In the genomic region with DNA sequence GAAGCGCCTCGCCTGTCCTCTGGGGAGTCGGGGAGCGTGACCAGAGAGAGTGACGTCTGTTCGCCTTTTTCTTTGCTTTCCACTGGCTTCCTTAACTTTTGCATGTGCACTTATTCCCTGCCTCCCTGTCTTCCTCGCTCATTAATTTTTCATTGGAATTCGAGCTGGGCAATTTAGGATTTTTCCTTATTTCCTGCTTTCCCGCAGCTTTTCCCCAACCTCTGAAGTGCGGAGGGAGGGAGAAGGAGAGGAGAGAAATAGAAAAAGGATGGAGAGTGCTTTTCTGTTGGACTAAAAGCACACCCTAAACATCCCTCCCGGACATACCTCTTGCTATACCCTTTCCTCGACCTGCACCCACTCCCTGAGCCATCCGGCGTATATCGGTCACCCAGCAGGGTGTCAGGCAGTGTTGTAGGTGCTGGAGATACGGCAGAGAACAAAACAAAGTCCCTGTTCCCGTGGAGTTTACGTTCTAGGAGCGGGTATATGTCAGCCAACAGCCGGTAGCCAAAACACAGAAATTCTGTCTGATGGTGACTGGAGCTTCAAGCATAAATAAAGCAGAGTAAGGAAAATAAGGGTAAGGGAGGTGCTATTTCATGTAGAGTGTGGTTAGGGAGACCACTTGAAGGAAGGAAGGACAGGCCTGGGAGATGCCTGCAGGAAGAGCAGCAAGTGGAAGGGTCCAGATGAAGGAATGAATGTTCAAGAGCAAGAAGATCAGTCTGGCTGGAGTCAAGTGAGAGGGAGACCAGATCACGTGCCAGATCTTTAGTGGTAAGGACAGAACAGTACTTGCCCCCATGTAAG, we compare ENCODE assay signal across 8 cellular contexts. TPM values are rescaled to one million over a fixed set of nuclear protein-coding genes. Genes with fewer than 3 reads are reported as not detected.
A peak's percentile ranks its signal among the peaks of the same experiment; 100 is the strongest.
DNase-seq lines count a peak whose midpoint lies in the region; ATAC-seq, FAIRE-seq and TF ChIP-seq lines count a peak whose summit lies in the region.

No MANE protein-coding gene starts in this region.

- intact Hi-C loops in left ventricle myocardium inferior (cut with micrococcal nuclease): no loop called here
- intact Hi-C loops in Right ventricle myocardium inferior (cut with DNase I): no loop called here
- intact Hi-C loops in HepG2 (cut with micrococcal nuclease; ENCODE audit: unreplicated experiment): loop anchor here (5.0 kb wide), 1 partner anchor 142 kb away; a partner anchor contains a TSS

- peak overlapping the region; percentile 62 for H3K4me2 ChIP-seq in HepG2 (ENCODE audit: low read depth, low read length)

- in situ Hi-C loops in HepG2 (cut with HindIII; ENCODE audit: extremely low pct_ligation_motif_present, low pct_unique_long_range_greater_than_20kb): no loop called here

- H3K36me3 Mint-ChIP-seq in type B pancreatic cell: peaks cover 11% of the 10 kb centered on the region

- H3K4me1 ChIP-seq in left ventricle myocardium inferior: peaks cover 42% of the 10 kb centered on the region
- peaks cover 25% of the 10 kb centered on the region for H3K4me1 ChIP-seq in adipocyte (ENCODE audit: control insufficient read depth, insufficient read depth, low read length)
- peaks cover 36% of the 10 kb centered on the region for H3K4me1 ChIP-seq in HepG2 (ENCODE audit: insufficient read depth, low read length)

- no peaks in the 10 kb centered on the region for H3K27me3 ChIP-seq in left ventricle myocardium inferior (ENCODE audit: low read depth)
- H3K27me3 ChIP-seq in adipocyte (replicated peaks; ENCODE audit: control insufficient read depth, insufficient read depth, low read length): no peaks in the 10 kb centered on the region
- H3K27me3 ChIP-seq in HepG2 (ENCODE audit: control insufficient read depth in 1 of 2, insufficient read depth in 2 of 2, low read length in 2 of 2): no peaks in the 10 kb centered on the region; a peak in 1 of 5 replicates

- no peak for TF ChIP-seq POLR2A in HepG2 (IDR thresholded peaks at IDR 0.05; ENCODE audit: insufficient read depth in 1 of 2, low read depth in 2 of 2, low read length in 2 of 2)

- TF ChIP-seq CTCF in left ventricle myocardium inferior (IDR thresholded peaks at IDR 0.05; ENCODE audit: borderline replicate concordance) (no peak), HepG2 (CRISPR knock-in tag; IDR thresholded peaks at IDR 0.05) (0 out of 2 replicates have a peak, but pooled peaks have one; percentile 3), type B pancreatic cell (conservative IDR thresholded peaks at IDR 0.05) (no peak)

- H4K20me1 ChIP-seq in HepG2 (ENCODE audit: insufficient read depth, low read length): peaks cover 35% of the 10 kb centered on the region

- peak overlapping the region; percentile 96 for H3K4me3 ChIP-seq in left ventricle myocardium inferior
- H3K4me3 ChIP-seq in adipocyte (ENCODE audit: low read length): peak overlapping the region; percentile 88
- peak overlapping the region; percentile 91 to 97 (median 94); a peak in 5 of 6 replicates for H3K4me3 ChIP-seq in HepG2 (replicated peaks in 1 of 3; ENCODE audit: insufficient read depth in 1 of 3, low read depth in 2 of 3, low read length in 3 of 3)

- CTCF ChIA-PET in HepG2 (lab: Yijun Ruan, JAX; ENCODE audit: low intra/inter-chr PET ratio, low total read pairs): no interaction called here

- ATAC-seq in Right ventricle myocardium inferior (no peak), HepG2 (peak; percentile 2; the same call in 1 of the 3 replicates), GM21528 (IDR thresholded peaks at IDR 0.05; ENCODE audit: low FRiP score, unreplicated experiment) (no peak), HG03196 (IDR thresholded peaks at IDR 0.05; ENCODE audit: unreplicated experiment) (no peak)

- no peak for FAIRE-seq in HepG2 (lab: Jason Lieb, UNC)

- TSS peak; percentile 78 for BruUV-seq in HepG2 (replicated peaks; lab: Mats Ljungman, UMichigan)

- peak overlapping the region; percentile 93 for H3K9ac ChIP-seq in adipocyte (ENCODE audit: low read length)
- peak overlapping the region; percentile 96 for H3K9ac ChIP-seq in HepG2 (ENCODE audit: insufficient read depth, low read depth, low read length)

- TF ChIP-seq RAD21 in HepG2 (CRISPR knock-in tag; IDR thresholded peaks at IDR 0.05): no peak

- TF ChIP-seq EP300 in HepG2 (IDR thresholded peaks at IDR 0.05; ENCODE audit: low read depth in 2 of 2, low read length in 2 of 2) (no peak), HepG2 (CRISPR knock-in tag; IDR thresholded peaks at IDR 0.05; ENCODE audit: borderline replicate concordance) (no peak)

- peaks cover 30% of the 10 kb centered on the region for H3K4me1 Mint-ChIP-seq in type B pancreatic cell (ENCODE audit: unreplicated experiment)

- H3K36me3 ChIP-seq in left ventricle myocardium inferior: no peaks in the 10 kb centered on the region
- peaks cover under 1% of the 10 kb centered on the region for H3K36me3 ChIP-seq in adipocyte (ENCODE audit: control insufficient read depth, insufficient read depth, low read length, severe bottlenecking)
- H3K36me3 ChIP-seq in HepG2 (replicated peaks in 1 of 2; ENCODE audit: control insufficient read depth in 1 of 2, insufficient read depth in 2 of 2, low read length in 2 of 2): peaks cover 0 to 4% of the 10 kb centered on the region in 2 experiments; a peak in 2 of 5 replicates

- H3K27ac ChIP-seq in left ventricle myocardium inferior (replicated peaks) (peak overlapping the region; percentile 95), HepG2 (ENCODE audit: extremely low read length, insufficient read depth, low read length) (no peak overlapping the region)

- no peaks in the 10 kb centered on the region for H3K9me3 ChIP-seq in left ventricle myocardium inferior (replicated peaks)
- no peaks in the 10 kb centered on the region for H3K9me3 ChIP-seq in adipocyte (ENCODE audit: control insufficient read depth, low read length)
- no peaks in the 10 kb centered on the region for H3K9me3 ChIP-seq in HepG2 (ENCODE audit: low read length)

- 56% methylated on average over 21 of the region's 21 CpGs for WGBS in HepG2 (ENCODE audit: low lambda C conversion rate)

- H3K4me3 Mint-ChIP-seq in type B pancreatic cell: peak overlapping the region; percentile 91

- no peak for DNase-seq in left ventricle myocardium inferior
- no peak for DNase-seq in Right ventricle myocardium inferior (ENCODE audit: missing footprints)
- no peak for DNase-seq in adipocyte (ENCODE audit: low read depth)
- DNase-seq in HepG2 (ENCODE audit: low spot score): no peak
- DNase-seq in type B pancreatic cell (ENCODE audit: extremely low spot score, unreplicated experiment): no peak
- no peak for DNase-seq in NCI-H774 (lab: John Stamatoyannopoulos, UW)

- no peaks in the 10 kb centered on the region for H3K9me3 Mint-ChIP-seq in type B pancreatic cell

- POLR2A ChIA-PET in HepG2 (lab: Yijun Ruan, JAX): interaction anchor here (0.7 to 1.3 kb wide), 15 partner anchors 8 to 211 kb away, joined by 3 to 11 read pairs (median 4); no protein-coding TSS in a partner anchor

- H3K27me3 Mint-ChIP-seq in type B pancreatic cell: peaks cover 13% of the 10 kb centered on the region

- peaks cover 41% of the 10 kb centered on the region for H3K79me2 ChIP-seq in HepG2 (ENCODE audit: insufficient read depth, low read length)

- peak overlapping the region; percentile 42 for H2AFZ ChIP-seq in HepG2 (ENCODE audit: low read length)

- H3K27ac Mint-ChIP-seq in type B pancreatic cell: peak overlapping the region; percentile 85

TF ChIP-seq in HepG2, 621 proteins besides CTCF, POLR2A, EP300 and RAD21 (continues in another document):
- TF ChIP-seq, protein P1, sequence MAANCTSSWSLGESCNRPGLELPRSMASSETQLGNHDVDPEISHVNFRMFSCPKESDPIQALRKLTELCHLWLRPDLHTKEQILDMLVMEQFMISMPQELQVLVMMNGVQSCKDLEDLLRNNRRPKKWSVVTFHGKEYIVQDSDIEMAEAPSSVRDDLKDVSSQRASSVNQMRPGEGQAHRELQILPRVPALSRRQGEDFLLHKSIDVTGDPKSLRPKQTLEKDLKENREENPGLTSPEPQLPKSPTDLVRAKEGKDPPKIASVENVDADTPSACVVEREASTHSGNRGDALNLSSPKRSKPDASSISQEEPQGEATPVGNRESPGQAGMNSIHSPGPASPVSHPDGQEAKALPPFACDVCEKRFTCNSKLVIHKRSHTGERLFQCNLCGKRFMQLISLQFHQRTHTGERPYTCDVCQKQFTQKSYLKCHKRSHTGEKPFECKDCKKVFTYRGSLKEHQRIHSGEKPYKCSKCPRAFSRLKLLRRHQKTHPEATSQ (CRISPR knock-in tag; IDR thresholded peaks at IDR 0.05; ENCODE audit: borderline replicate concordance): no peak

RNA-seq across cellular contexts. Expression of a gene that starts 0.6 kb away (rescaled TPM):
- total RNA-seq in left ventricle myocardium inferior: 60.3 TPM
- 51.8 TPM for total RNA-seq in Right ventricle myocardium inferior
- 89.0 and 139 TPM in 2 replicates for total RNA-seq in HepG2 (2016; rRNA removed; fragmentation: Illumina TruSeq; extraction: Trizol)
- total RNA-seq in HepG2 (2016; cell fraction: cytosol; rRNA removed; fragmentation: Illumina TruSeq; extraction: Trizol; ENCODE audit: low read depth): 22.0 and 24.1 TPM in 2 replicates
- 87.3 and 135 TPM in 2 replicates for total RNA-seq in HepG2 (2016; cell fraction: insoluble cytoplasmic fraction; rRNA removed; fragmentation: Illumina TruSeq; extraction: Trizol)
- 38.7 and 46.1 TPM in 2 replicates for total RNA-seq in HepG2 (2016; cell fraction: membrane; rRNA removed; fragmentation: Illumina TruSeq; extraction: Trizol)
- 78.3 and 83.8 TPM in 2 replicates for total RNA-seq in HepG2 (2016; cell fraction: nucleus; rRNA removed; fragmentation: Illumina TruSeq; extraction: Trizol)
- 77.1 and 92.8 TPM in 2 replicates for polyA plus RNA-seq in HepG2 (2011; rRNA removed)
- polyA plus RNA-seq in HepG2 (2011; cell fraction: cytosol; rRNA removed): 59.0 and 61.6 TPM in 2 replicates
- 51.2 and 56.7 TPM in 2 replicates for polyA plus RNA-seq in HepG2 (2011; cell fraction: nucleus; rRNA removed)
- polyA plus RNA-seq in HepG2 (2012): 42.8 and 59.8 TPM in 2 replicates
- 4.2 and 5.3 TPM in 2 replicates for polyA plus RNA-seq in HepG2 (2016; cell fraction: cytosol; fragmentation: Illumina TruSeq; extraction: Trizol; ENCODE audit: low read depth)
- 105 and 109 TPM in 2 replicates for polyA plus RNA-seq in HepG2 (2016; cell fraction: insoluble cytoplasmic fraction; fragmentation: Illumina TruSeq; extraction: Trizol; ENCODE audit: low read depth)
- polyA plus RNA-seq in HepG2 (2016; cell fraction: membrane; fragmentation: Illumina TruSeq; extraction: Trizol; ENCODE audit: low read depth): 14.8 and 18.1 TPM in 2 replicates
- 89.8 and 90.3 TPM in 2 replicates for polyA plus RNA-seq in HepG2 (2016; cell fraction: nucleus; fragmentation: Illumina TruSeq; extraction: Trizol; ENCODE audit: insufficient read depth, low read depth)
- 293 and 343 TPM in 2 replicates for polyA minus RNA-seq in HepG2 (2011; rRNA and poly(A)+ RNA removed; ENCODE audit: low replicate concordance)
- polyA minus RNA-seq in HepG2 (2011; cell fraction: cytosol; rRNA and poly(A)+ RNA removed): 57.4 and 58.9 TPM in 2 replicates
- 77.6 and 92.6 TPM in 2 replicates for polyA minus RNA-seq in HepG2 (2011; cell fraction: nucleus; rRNA and poly(A)+ RNA removed)
- total RNA-seq in type B pancreatic cell (ENCODE audit: low replicate concordance): 56.7 and 67.1 TPM in 2 replicates
